ENCODE assay signal across 35 cellular contexts in the genomic region with DNA sequence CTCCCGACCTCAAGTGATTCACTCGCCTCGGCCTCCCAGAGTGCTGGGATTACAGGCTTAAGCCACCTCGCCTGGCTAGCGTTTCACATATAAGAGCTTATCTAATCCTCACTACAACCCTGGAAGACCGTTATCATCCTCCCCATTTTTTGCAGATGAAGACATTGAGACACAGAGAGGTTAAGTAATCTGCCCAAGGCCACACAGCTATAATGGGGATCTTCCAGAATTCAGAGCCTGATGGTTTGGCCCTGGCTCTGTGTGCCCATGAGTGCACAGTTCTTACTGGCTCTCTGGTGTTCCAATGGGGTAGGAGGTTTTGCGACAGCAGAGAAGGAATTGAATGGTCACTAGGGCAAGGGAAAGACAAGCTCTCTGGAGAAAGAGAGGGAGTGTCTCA.
"Had no signal": no experiment of that assay in that cellular context is flagged by ENCODE, and none has a peak within 500 bp of the region (broad histone marks: within the 10 kb centered on the region; RNA-seq: fewer than 3 reads in every experiment).

No MANE protein-coding gene starts in this region.

- H3K4me2 ChIP-seq: PC-9 had no signal

- H3K9me3 Mint-ChIP-seq: activated B cell treated with CpG ODN at 0.5 μM for 24 hours; activated CD4-positive, alpha-beta memory T cell treated with anti-CD3 and anti-CD28 coated beads for 36 hours; activated naive CD4-positive, alpha-beta T cell treated with anti-CD3 and anti-CD28 coated beads for 36 hours; activated naive CD4-positive, alpha-beta T cell treated with anti-CD3 and anti-CD28 coated beads, Interleukin-2, amount 50 U/mL, for 72 hours; activated T-cell treated with anti-CD3 and anti-CD28 coated beads, Interleukin-2, amount 50 U/mL, for 4 hours; activated T-helper 1 cell treated with anti-CD3 and anti-CD28 coated beads, Interleukin-12 subunit alpha, Interleukin-12 subunit beta, Interleukin-2, Interleukin-4 antibody, amounts not matched to agents 30 ng/mL and 10 ng/mL and 1 ng/mL, durations not matched to agents 14 hours and 24 hours and 36 hours; central memory CD8-positive, alpha-beta T cell; T-cell had no signal

- H3K4me1 ChIP-seq: adrenal gland had no signal

- H3K27ac ChIP-seq: adrenal gland, brain microvascular endothelial cell, cardiac muscle cell, PC-9, RWPE1 had no signal

- FAIRE-seq: RCC 7860 had no signal

- H3K36me3 ChIP-seq: adrenal gland, brain microvascular endothelial cell, cardiac muscle cell had no signal

- H2AFZ ChIP-seq: PC-9 had no signal

- H3K27me3 ChIP-seq: adrenal gland, brain microvascular endothelial cell had no signal

- H3K27ac Mint-ChIP-seq: activated B cell treated with CpG ODN at 0.5 μM for 24 hours; activated CD4-positive, alpha-beta memory T cell treated with anti-CD3 and anti-CD28 coated beads for 36 hours; activated naive CD4-positive, alpha-beta T cell treated with anti-CD3 and anti-CD28 coated beads for 36 hours; activated naive CD4-positive, alpha-beta T cell treated with anti-CD3 and anti-CD28 coated beads, Interleukin-2, amount 50 U/mL, for 72 hours; activated T-helper 1 cell treated with anti-CD3 and anti-CD28 coated beads, Interleukin-12 subunit alpha, Interleukin-12 subunit beta, Interleukin-2, Interleukin-4 antibody, amounts not matched to agents 30 ng/mL and 10 ng/mL and 1 ng/mL, durations not matched to agents 14 hours and 24 hours and 36 hours had no signal

- DNase-seq: activated B cell treated with CpG ODN at 0.5 μM for 24 hours; activated CD4-positive, alpha-beta memory T cell treated with anti-CD3 and anti-CD28 coated beads for 36 hours; activated CD4-positive, alpha-beta T cell treated with anti-CD3 and anti-CD28 coated beads for 4 hours; activated CD4-positive, alpha-beta T cell treated with anti-CD3 and anti-CD28 coated beads, Interleukin-2, amount 50 U/mL, for 1 hour; activated CD4-positive, CD25-positive, alpha-beta regulatory T cell treated with anti-CD3 and anti-CD28 coated beads, Interleukin-2, amount 50 U/mL, for 72 hours; activated CD8-positive, alpha-beta memory T cell treated with anti-CD3 and anti-CD28 coated beads, Interleukin-2, amount 50 U/mL, for 4 hours; activated gamma-delta T cell treated with Interleukin-2 at 50 U/mL for 16 hours; activated naive CD4-positive, alpha-beta T cell treated with anti-CD3 and anti-CD28 coated beads for 36 hours; activated T-cell treated with anti-CD3 and anti-CD28 coated beads for 4 hours; activated T-cell treated with anti-CD3 and anti-CD28 coated beads, Interleukin-2, amount 50 U/mL, for 4 hours; adrenal gland; anterior cingulate cortex; brain microvascular endothelial cell; NCI-H1092 treated with DMSO at 0.1 percent for 48 hours; NCI-H1417 treated with DMSO at 0.1 percent for 48 hours; NCI-H187 treated with DMSO at 0.1 percent for 48 hours; NCI-H2081; NCI-H2171 treated with DMSO at 0.1 percent for 48 hours; NCI-H226; NCI-H446 treated with DMSO at 0.1 percent for 48 hours; NCI-H524; NK-92 treated with Interleukin-12 subunit alpha and Interleukin-12 subunit beta, amount 100 ng/mL, for 24 hours; PC-9; SIG-M5; T-cell; T-helper 2 cell; T-helper 9 cell had no signal

- H3K4me3 ChIP-seq: adrenal gland, cardiac muscle cell, PC-9 had no signal

- H3K9me3 ChIP-seq: adrenal gland had no signal

- H3K36me3 Mint-ChIP-seq: activated CD4-positive, alpha-beta memory T cell treated with anti-CD3 and anti-CD28 coated beads for 36 hours; activated naive CD4-positive, alpha-beta T cell treated with anti-CD3 and anti-CD28 coated beads, Interleukin-2, amount 50 U/mL, for 72 hours; T-cell had no signal

- H3K4me3 Mint-ChIP-seq: activated B cell treated with CpG ODN at 0.5 μM for 24 hours; activated CD4-positive, alpha-beta memory T cell treated with anti-CD3 and anti-CD28 coated beads for 36 hours; activated naive CD4-positive, alpha-beta T cell treated with anti-CD3 and anti-CD28 coated beads for 36 hours; activated T-cell treated with anti-CD3 and anti-CD28 coated beads, Interleukin-2, amount 50 U/mL, for 4 hours; activated T-helper 1 cell treated with anti-CD3 and anti-CD28 coated beads, Interleukin-12 subunit alpha, Interleukin-12 subunit beta, Interleukin-2, Interleukin-4 antibody, amounts not matched to agents 30 ng/mL and 10 ng/mL and 1 ng/mL, durations not matched to agents 14 hours and 24 hours and 36 hours had no signal

- ATAC-seq: activated naive CD4-positive, alpha-beta T cell treated with anti-CD3 and anti-CD28 coated beads, Interleukin-2, amount 50 U/mL, for 72 hours; activated T-cell treated with anti-CD3 and anti-CD28 coated beads, Interleukin-2, amount 50 U/mL, for 4 hours; Right ventricle myocardium inferior; SK-N-SH treated with all-trans-retinoic acid at 6 μM for 48 hours; T-cell had no signal
